3 cellular contexts compared by ENCODE assay signal in the genomic region with DNA sequence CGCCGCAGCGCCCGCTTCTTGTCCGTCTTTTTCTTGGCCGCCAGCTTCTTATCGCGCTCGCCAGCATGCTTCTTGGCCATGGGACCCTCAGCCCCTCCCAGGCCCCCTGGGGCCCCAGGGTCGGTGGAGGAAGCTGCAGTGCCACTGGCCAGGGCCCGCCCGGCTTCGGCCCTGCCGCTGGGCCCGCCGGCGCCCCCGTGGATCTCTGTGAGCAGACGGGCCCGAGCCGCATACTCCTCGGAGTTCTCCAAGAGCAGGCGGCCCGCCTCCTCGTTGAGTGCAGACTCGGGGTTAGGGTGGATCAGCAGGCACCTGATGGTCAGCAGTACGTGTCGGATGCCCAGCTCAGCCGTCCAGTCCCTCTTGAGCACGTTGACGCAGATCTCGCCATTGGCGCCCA. TPM values are rescaled to one million over a fixed set of nuclear protein-coding genes. Genes with fewer than 3 reads are reported as not detected.
"Had no signal": no experiment of that assay in that cellular context is flagged by ENCODE, and none has a peak within 500 bp of the region (broad histone marks: within the 10 kb centered on the region; RNA-seq: fewer than 3 reads in every experiment).

No MANE protein-coding gene starts in this region.

RNA-seq across cellular contexts. Expression of gene TBC1D26, which starts 27.8 kb away (rescaled TPM):
- total RNA-seq: LHCN-M2, M059J, MCF 10A had no signal
